In the genomic region with DNA sequence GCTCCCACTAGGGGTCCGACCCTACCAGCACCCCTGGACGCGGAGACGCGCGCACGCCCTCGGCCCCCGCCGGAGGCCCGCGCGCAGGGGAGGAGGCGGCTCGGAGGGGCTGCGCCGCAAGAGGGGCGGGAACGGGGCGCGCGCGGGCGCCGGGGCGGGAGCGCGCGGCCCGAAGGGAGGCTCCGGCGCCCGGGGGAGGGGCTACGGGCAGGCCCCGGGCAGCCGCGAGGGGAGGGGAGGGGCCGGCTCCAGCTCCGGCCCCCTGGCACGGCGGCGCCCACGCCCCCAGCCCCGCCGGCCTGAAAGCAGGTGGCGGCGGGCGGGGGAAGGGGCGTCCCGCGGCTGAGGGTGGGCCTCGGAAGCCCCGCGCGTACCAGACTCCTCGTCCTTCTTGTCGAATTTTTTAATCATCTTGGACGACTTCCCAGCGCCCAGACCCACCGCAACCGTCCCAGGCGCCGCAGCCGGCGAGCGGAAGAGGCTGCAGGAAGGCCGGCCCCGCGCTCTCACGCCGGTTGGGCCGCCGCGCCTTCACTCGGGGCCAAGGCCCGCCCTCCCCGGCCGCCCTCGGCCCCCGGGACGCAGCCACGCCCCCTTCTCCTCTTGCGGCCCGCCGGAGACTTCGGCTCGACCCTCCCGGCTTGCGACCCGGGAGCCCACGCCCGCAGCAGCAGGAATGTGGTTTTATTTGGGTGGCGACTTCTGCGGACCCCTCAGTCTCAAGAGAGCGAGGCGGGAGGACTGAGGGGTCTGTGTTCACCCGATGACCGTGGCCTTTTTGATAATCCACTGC, we compare ENCODE assay signal across 8 cellular contexts. TPM values are rescaled to one million over a fixed set of nuclear protein-coding genes. Genes with fewer than 3 reads are reported as not detected.
DNase-seq lines count a peak whose midpoint lies in the region; ATAC-seq and TF ChIP-seq lines count a peak whose summit lies in the region.

A gene with protein sequence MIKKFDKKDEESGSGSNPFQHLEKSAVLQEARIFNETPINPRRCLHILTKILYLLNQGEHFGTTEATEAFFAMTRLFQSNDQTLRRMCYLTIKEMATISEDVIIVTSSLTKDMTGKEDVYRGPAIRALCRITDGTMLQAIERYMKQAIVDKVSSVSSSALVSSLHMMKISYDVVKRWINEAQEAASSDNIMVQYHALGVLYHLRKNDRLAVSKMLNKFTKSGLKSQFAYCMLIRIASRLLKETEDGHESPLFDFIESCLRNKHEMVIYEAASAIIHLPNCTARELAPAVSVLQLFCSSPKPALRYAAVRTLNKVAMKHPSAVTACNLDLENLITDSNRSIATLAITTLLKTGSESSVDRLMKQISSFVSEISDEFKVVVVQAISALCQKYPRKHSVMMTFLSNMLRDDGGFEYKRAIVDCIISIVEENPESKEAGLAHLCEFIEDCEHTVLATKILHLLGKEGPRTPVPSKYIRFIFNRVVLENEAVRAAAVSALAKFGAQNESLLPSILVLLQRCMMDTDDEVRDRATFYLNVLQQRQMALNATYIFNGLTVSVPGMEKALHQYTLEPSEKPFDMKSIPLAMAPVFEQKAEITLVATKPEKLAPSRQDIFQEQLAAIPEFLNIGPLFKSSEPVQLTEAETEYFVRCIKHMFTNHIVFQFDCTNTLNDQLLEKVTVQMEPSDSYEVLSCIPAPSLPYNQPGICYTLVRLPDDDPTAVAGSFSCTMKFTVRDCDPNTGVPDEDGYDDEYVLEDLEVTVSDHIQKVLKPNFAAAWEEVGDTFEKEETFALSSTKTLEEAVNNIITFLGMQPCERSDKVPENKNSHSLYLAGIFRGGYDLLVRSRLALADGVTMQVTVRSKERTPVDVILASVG (minus strand): TSS at position 491 of the 793 bp plus-strand sequence. CDS start 80 bp downstream, at position 411.

- peaks cover 0 to 1% (median 0%) of the 10 kb centered on the region in 3 donors for H3K27me3 Mint-ChIP-seq in CD14-positive monocyte (ENCODE audit: low read depth in 3 of 3)

- peaks cover 29% of the 10 kb centered on the region for H3K4me1 Mint-ChIP-seq in CD14-positive monocyte

- H3K27ac ChIP-seq in liver (ENCODE audit: low read depth in 1 of 2, low read length in 2 of 2), result peak within 1 kb of the TSS; percentile 71 to 77

- TF ChIP-seq CTCF in CD14-positive monocyte (IDR thresholded peaks at IDR 0.05) (no peak), liver (IDR thresholded peaks at IDR 0.05; ENCODE audit: low read depth, low read length, missing input control) (no peak)

- DNase-seq in CD14-positive monocyte (ENCODE audit: low spot score), result peak; percentile 60
- DNase-seq in NCI-H526 treated with DMSO at 0.1 percent for 48 hours (lab: John Stamatoyannopoulos, UW), result peak; percentile 84
- DNase-seq in activated CD4-positive, alpha-beta T cell treated with anti-CD3 and anti-CD28 coated beads, Interleukin-2, amount 50 U/mL, for 4 hours, result peak; percentile 53 to 55
- peak; percentile 90 for DNase-seq in dermis blood vessel endothelial cell
- peak; percentile 83 for DNase-seq in stimulated activated CD4-positive, alpha-beta T cell treated with anti-CD3 and anti-CD28 coated beads, Interleukin-4, amount 100 ng/mL, for 1 hour

- peak within 1 kb of the TSS; percentile 73 to 97 (median 73) for H3K4me3 ChIP-seq in liver (ENCODE audit: low read depth in 1 of 3, low read length in 3 of 3)

- peak within 1 kb of the TSS; percentile 15 to 45 for H3K9ac ChIP-seq in liver (ENCODE audit: low read depth in 1 of 2, low read length in 2 of 2)

- H3K36me3 ChIP-seq in liver (ENCODE audit: control insufficient read depth in 4 of 4, insufficient read depth in 3 of 4, low read depth in 1 of 4, low read length in 3 of 4), result no peaks in the 10 kb centered on the region

- H3K9me3 Mint-ChIP-seq in CD14-positive monocyte, result no peaks in the 10 kb centered on the region

- peak; percentile 97 for ATAC-seq in GM19324 (IDR thresholded peaks at IDR 0.05; ENCODE audit: low FRiP score, unreplicated experiment)
- peak; percentile 92 for ATAC-seq in HG03457 (IDR thresholded peaks at IDR 0.05; ENCODE audit: unreplicated experiment)

- no peak for TF ChIP-seq RAD21 in liver (IDR thresholded peaks at IDR 0.05)

- H3K4me1 ChIP-seq in liver (ENCODE audit: control insufficient read depth in 4 of 4, insufficient read depth in 4 of 4, low read length in 3 of 4), result peaks cover 0 to 7% (median 4%) of the 10 kb centered on the region in 4 donors

- H3K27ac Mint-ChIP-seq in CD14-positive monocyte, result peak within 1 kb of the TSS; percentile 68 to 88 (median 85)

- no peaks in the 10 kb centered on the region for H3K9me3 ChIP-seq in liver (ENCODE audit: control insufficient read depth in 4 of 4, low read length in 3 of 4)

- WGBS in liver, result 1% methylated on average over 98 of the region's 98 CpGs

- H3K27me3 ChIP-seq in liver (ENCODE audit: control insufficient read depth in 4 of 4, insufficient read depth in 4 of 4, low read length in 3 of 4), result no peaks in the 10 kb centered on the region

- H3K36me3 Mint-ChIP-seq in CD14-positive monocyte, result no peaks in the 10 kb centered on the region

- intact Hi-C loops in CD14-positive monocyte (cut with micrococcal nuclease), result loop anchor here in 1 of 2 donors (10.0 kb wide), 1 partner anchor 234 kb away; no protein-coding TSS in a partner anchor

- H3K4me3 Mint-ChIP-seq in CD14-positive monocyte, result peak within 1 kb of the TSS; percentile 91

TF ChIP-seq in liver, 16 proteins besides CTCF, POLR2A, EP300 and RAD21:
- TF ChIP-seq RXRA (IDR thresholded peaks at IDR 0.05) (no peak), TAF1 (conservative IDR thresholded peaks at IDR 0.05) (no peak), FOXA2 (IDR thresholded peaks at IDR 0.05) (no peak), GABPA (IDR thresholded peaks at IDR 0.05 in 1 of 2, conservative IDR thresholded peaks at IDR 0.05 in 1 of 2) (peak in 1 of 2 donors; percentile 75), NR2F2 (IDR thresholded peaks at IDR 0.05) (no peak), SP1 (IDR thresholded peaks at IDR 0.05) (peak; percentile 6)
- TF ChIP-seq, protein P1, sequence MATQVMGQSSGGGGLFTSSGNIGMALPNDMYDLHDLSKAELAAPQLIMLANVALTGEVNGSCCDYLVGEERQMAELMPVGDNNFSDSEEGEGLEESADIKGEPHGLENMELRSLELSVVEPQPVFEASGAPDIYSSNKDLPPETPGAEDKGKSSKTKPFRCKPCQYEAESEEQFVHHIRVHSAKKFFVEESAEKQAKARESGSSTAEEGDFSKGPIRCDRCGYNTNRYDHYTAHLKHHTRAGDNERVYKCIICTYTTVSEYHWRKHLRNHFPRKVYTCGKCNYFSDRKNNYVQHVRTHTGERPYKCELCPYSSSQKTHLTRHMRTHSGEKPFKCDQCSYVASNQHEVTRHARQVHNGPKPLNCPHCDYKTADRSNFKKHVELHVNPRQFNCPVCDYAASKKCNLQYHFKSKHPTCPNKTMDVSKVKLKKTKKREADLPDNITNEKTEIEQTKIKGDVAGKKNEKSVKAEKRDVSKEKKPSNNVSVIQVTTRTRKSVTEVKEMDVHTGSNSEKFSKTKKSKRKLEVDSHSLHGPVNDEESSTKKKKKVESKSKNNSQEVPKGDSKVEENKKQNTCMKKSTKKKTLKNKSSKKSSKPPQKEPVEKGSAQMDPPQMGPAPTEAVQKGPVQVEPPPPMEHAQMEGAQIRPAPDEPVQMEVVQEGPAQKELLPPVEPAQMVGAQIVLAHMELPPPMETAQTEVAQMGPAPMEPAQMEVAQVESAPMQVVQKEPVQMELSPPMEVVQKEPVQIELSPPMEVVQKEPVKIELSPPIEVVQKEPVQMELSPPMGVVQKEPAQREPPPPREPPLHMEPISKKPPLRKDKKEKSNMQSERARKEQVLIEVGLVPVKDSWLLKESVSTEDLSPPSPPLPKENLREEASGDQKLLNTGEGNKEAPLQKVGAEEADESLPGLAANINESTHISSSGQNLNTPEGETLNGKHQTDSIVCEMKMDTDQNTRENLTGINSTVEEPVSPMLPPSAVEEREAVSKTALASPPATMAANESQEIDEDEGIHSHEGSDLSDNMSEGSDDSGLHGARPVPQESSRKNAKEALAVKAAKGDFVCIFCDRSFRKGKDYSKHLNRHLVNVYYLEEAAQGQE (IDR thresholded peaks at IDR 0.05), result no peak
- TF ChIP-seq, protein P2, sequence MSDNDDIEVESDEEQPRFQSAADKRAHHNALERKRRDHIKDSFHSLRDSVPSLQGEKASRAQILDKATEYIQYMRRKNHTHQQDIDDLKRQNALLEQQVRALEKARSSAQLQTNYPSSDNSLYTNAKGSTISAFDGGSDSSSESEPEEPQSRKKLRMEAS (IDR thresholded peaks at IDR 0.05), result no peak
TF ChIP-seq in liver: peak in this region for 2.

RNA-seq across cellular contexts. Expression of the gene that starts here (rescaled TPM):
- polyA plus RNA-seq in CD14-positive monocyte, result 10 to 100 TPM in 1 of 2 donors, 1 to 10 TPM in 1; 2.7 to 10.3 TPM
- 16.0 and 22.3 TPM in 2 replicates for total RNA-seq in dermis blood vessel endothelial cell
- 10 to 100 TPM in 1 of 2 donors, 1 to 10 TPM in 1; 4.9 to 10.3 TPM for total RNA-seq in liver
- 1 to 10 TPM in 1 of 2 donors, under 1 TPM in 1; 0.99 to 4.4 TPM for polyA plus RNA-seq in liver

Comparison
In these comparisons a context has a peak if more than half of its experiments do, and no peak if none do; other contexts are left out.
1. Peak in every context shown above with its lines: DNase-seq, ATAC-seq, H3K4me3 ChIP-seq and H3K27ac ChIP-seq.